8 cellular contexts compared by ENCODE assay signal in the genomic region with DNA sequence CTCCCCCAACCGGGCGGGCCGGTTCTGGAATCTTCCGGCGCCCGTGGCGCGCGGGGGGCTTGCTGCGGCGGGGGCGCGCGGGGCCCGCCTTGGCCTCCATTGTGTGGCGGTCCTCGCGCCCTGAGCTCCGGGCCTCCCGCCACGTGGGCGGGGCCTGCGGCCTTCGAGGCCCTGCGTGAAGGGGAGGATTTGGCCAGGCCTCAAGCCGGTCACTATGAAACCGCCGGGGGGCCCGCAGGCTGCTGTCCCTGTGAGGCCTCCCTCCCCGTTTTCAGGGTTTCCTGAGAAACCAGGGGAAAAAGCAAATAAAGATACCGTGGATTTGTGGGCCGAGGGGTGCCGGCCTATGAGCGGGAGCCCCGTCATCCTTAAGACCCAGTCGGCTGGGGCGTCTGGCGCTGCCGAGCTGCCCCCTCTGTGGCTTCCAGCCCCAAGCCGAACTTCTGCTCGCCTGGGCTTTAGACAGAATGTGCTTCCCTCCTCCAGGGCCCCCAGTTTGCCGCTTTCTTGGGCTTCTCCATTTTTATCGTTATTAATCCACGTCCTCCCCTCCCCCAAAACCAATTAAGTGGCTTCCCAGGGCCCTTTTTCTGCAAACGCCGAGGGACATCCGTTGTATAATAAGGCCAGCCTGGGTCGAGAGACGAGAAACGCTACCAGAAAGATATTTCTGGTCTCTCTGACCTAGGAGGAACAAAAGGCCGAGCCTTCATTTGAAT. TPM values are rescaled to one million over a fixed set of nuclear protein-coding genes. Genes with fewer than 3 reads are reported as not detected.
A peak's percentile ranks its signal among the peaks of the same experiment; 100 is the strongest.
DNase-seq lines count a peak whose midpoint lies in the region; ATAC-seq and FAIRE-seq lines count a peak whose summit lies in the region.

No MANE protein-coding gene starts in this region.

- H3K4me1 ChIP-seq in neuronal stem cell (ENCODE audit: control insufficient read depth in 2 of 2, insufficient read depth in 1 of 2, low read depth in 1 of 2, low read length in 2 of 2) = peaks cover 13 to 39% of the 10 kb centered on the region in 2 donors

- peaks cover 22 to 72% of the 10 kb centered on the region in 2 donors for H3K36me3 ChIP-seq in neuronal stem cell (replicated peaks in 1 of 2; ENCODE audit: control insufficient read depth in 2 of 2, insufficient read depth in 2 of 2, low read length in 2 of 2)

- H3K14ac ChIP-seq in neuronal stem cell (ENCODE audit: low read length) = peak overlapping the region; percentile 22

- H2BK5ac ChIP-seq in neuronal stem cell (ENCODE audit: low read length) = peak overlapping the region; percentile 98

- H3K79me1 ChIP-seq in neuronal stem cell (ENCODE audit: low read depth, low read length) = peaks cover 20% of the 10 kb centered on the region

- H3K23ac ChIP-seq in neuronal stem cell (ENCODE audit: low read depth, low read length, poor library complexity) = peak overlapping the region; percentile 14

- H3K4me3 ChIP-seq in neuronal stem cell (ENCODE audit: low read length in 2 of 2) = peak overlapping the region; percentile 70 to 94

- H3K9ac ChIP-seq in neuronal stem cell (ENCODE audit: low read depth, low read length, poor library complexity) = peak overlapping the region; percentile 92

- peak; percentile 23 for ATAC-seq in HG02884 (IDR thresholded peaks at IDR 0.05; ENCODE audit: unreplicated experiment)

- no peaks in the 10 kb centered on the region for H3K27me3 ChIP-seq in neuronal stem cell (ENCODE audit: control insufficient read depth in 3 of 3, insufficient read depth in 3 of 3, low read depth in 1 of 3, low read length in 3 of 3)

- H2BK120ac ChIP-seq in neuronal stem cell (ENCODE audit: low read depth, low read length) = no peak overlapping the region

- no peaks in the 10 kb centered on the region for H3K9me3 ChIP-seq in neuronal stem cell (replicated peaks in 1 of 2; ENCODE audit: control insufficient read depth in 2 of 2, insufficient read depth in 1 of 2, low read depth in 1 of 2, low read length in 2 of 2)

- peak overlapping the region; percentile 100 for H2AFZ ChIP-seq in neuronal stem cell (ENCODE audit: low read length)

- H4K8ac ChIP-seq in neuronal stem cell (ENCODE audit: low read depth, low read length) = no peak overlapping the region

- peak overlapping the region; percentile 28 for H4K91ac ChIP-seq in neuronal stem cell (ENCODE audit: low read depth, low read length, poor library complexity)

- FAIRE-seq in urothelium cell line (lab: Jason Lieb, UNC) = no peak

- H2BK15ac ChIP-seq in neuronal stem cell (ENCODE audit: low read length) = peak overlapping the region; percentile 38

- WGBS in neuronal stem cell (ENCODE audit: extremely low coverage in 2 of 2, insufficient read length in 2 of 2, insufficient replicate concordance in 1 of 2), 2 donors = no CpG with 5 or more reads among the region's 51 CpGs

- H3K27ac ChIP-seq in neuronal stem cell (replicated peaks; ENCODE audit: low read length) = peak overlapping the region; percentile 95

- peak overlapping the region; percentile 99 for H3K18ac ChIP-seq in neuronal stem cell (ENCODE audit: low read length)

- peak overlapping the region; percentile 79 for H3K4me2 ChIP-seq in neuronal stem cell (ENCODE audit: insufficient read depth, low read length, poor library complexity, severe bottlenecking)

- peak overlapping the region; percentile 49 for H2AK5ac ChIP-seq in neuronal stem cell (ENCODE audit: low read depth, low read length)

- H2BK12ac ChIP-seq in neuronal stem cell (ENCODE audit: low read length) = peak overlapping the region; percentile 41

- no peak overlapping the region for H3K4ac ChIP-seq in neuronal stem cell (ENCODE audit: low read length)

- DNase-seq in NCI-H1436 (lab: John Stamatoyannopoulos, UW) = peak; percentile 18
- DNase-seq in NCI-H1436 treated with DMSO at 0.1 percent for 48 hours (lab: John Stamatoyannopoulos, UW) = no peak
- peak; percentile 5 for DNase-seq in NCI-H774 (lab: John Stamatoyannopoulos, UW)
- peak; percentile 58 for DNase-seq in activated naive CD4-positive, alpha-beta T cell treated with anti-CD3 and anti-CD28 coated beads, Interleukin-2, amount 50 U/mL, for 16 hours
- DNase-seq in germinal center (ENCODE audit: low spot score) = peak; percentile 23
- DNase-seq in neuronal stem cell (ENCODE audit: low spot score) = peak; percentile 69
- DNase-seq in urothelium cell line (ENCODE audit: low spot score) = peak; percentile 67

RNA-seq across cellular contexts. Expression of gene EWSR1, which starts 0.6 kb away (rescaled TPM):
- 271 TPM for polyA plus RNA-seq in neuronal stem cell (2013, experiment 1 of 2)
- polyA plus RNA-seq in neuronal stem cell (2013, experiment 2 of 2) = 267 TPM

RNA-seq across cellular contexts. Expression of gene RHBDD3, which starts 0.9 kb away (rescaled TPM):
- polyA plus RNA-seq in neuronal stem cell (2013, experiment 1 of 2) = 25.1 TPM
- polyA plus RNA-seq in neuronal stem cell (2013, experiment 2 of 2) = 24.1 TPM

RNA-seq across cellular contexts. Expression of gene GAS2L1, which starts 37.8 kb away (rescaled TPM):
- polyA plus RNA-seq in neuronal stem cell (2013, experiment 1 of 2) = 7.7 TPM
- polyA plus RNA-seq in neuronal stem cell (2013, experiment 2 of 2) = 7.4 TPM

RNA-seq across cellular contexts. Expression of gene RASL10A, which starts 46.8 kb away (rescaled TPM):
- polyA plus RNA-seq in neuronal stem cell (2013, experiment 1 of 2) = 0.56 TPM
- polyA plus RNA-seq in neuronal stem cell (2013, experiment 2 of 2) = 0.53 TPM
